Comparison of ENCODE assay signal across 32 cellular contexts in the genomic region with DNA sequence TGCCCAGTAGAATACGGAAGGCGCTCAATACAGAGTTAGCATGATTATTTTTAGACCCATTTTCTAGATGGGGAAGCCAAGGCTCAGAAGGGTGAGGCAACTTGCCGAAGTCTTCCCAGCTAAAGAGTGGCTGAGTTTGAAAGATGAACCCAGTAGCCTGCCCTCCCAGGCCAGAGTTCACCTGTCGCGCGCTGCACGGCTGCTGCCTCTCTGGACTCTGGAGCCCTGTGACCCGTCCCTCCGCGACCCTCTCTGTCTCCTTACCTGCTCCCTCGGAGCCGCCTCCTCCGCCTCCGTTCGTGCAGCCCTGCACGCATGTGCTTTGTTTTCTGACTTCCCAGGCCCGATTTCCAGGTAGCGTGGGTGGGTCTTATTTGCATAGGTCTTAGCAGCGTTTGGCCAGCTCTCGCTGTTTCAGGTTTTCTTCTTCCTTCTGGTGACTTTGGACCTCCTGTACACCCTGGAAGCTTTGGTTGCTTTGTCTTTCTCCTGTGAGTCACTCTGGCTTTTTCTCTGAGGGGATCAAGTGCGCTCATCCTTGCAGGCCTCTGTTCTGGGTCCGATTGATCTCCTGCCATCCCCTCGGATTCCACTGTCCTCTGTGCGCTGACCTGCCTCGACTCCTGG. TPM values are rescaled to one million over a fixed set of nuclear protein-coding genes. Genes with fewer than 3 reads are reported as not detected.
DNase-seq lines count a peak whose midpoint lies in the region; ATAC-seq, FAIRE-seq and TF ChIP-seq lines count a peak whose summit lies in the region.
"Had no signal": no experiment of that assay in that cellular context is flagged by ENCODE, and none has a peak within 500 bp of the region (broad histone marks: within the 10 kb centered on the region; RNA-seq: fewer than 3 reads in every experiment).

A gene with protein sequence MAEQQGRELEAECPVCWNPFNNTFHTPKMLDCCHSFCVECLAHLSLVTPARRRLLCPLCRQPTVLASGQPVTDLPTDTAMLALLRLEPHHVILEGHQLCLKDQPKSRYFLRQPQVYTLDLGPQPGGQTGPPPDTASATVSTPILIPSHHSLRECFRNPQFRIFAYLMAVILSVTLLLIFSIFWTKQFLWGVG (minus strand): TSS at position 585 of the 627 bp plus-strand sequence. CDS start 5,192 bp downstream, outside the sequence.

- no peak within 1 kb of the TSS for H3K23ac ChIP-seq in neuronal stem cell (ENCODE audit: low read depth, low read length, poor library complexity)

- DNase-seq in ELF-1 (ENCODE audit: low read depth, low spot score): peak; percentile 30
- peak in 1 of 4 experiments; percentile 35 for DNase-seq in K562 (ENCODE audit: extremely low read depth in 1 of 4, low spot score in 3 of 4)
- DNase-seq in neuronal stem cell (ENCODE audit: low spot score): no peak
- DNase-seq in activated CD4-positive, alpha-beta memory T cell treated with anti-CD3 and anti-CD28 coated beads, Interleukin-2, amount 10 ng/mL, durations not matched to agents 7 days and 5 days: no peak
- no peak for DNase-seq in HFFc6
- DNase-seq in DMS53 (lab: John Stamatoyannopoulos, UW): no peak
- DNase-seq in GM10266 (ENCODE audit: extremely low spot score): no peak
- DNase-seq: ACHN; activated CD4-positive, alpha-beta T cell treated with anti-CD3 and anti-CD28 coated beads for 1 hour; activated naive CD4-positive, alpha-beta T cell treated with anti-CD3 and anti-CD28 coated beads, Interleukin-2, amount 10 ng/mL, durations not matched to agents 7 days and 5 days; activated T-cell treated with anti-CD3 and anti-CD28 coated beads, Interleukin-2, amount 50 U/mL, for 48 hours; foreskin keratinocyte; hippocampal formation; NCI-H1092 treated with DMSO at 0.1 percent for 48 hours; NCI-H2081; NCI-H345; NCI-H774; OCI-M1; ovary had no signal

- H3K4me1 ChIP-seq in K562 (replicated peaks in 1 of 2; ENCODE audit: control insufficient read depth in 2 of 2, insufficient read depth in 2 of 2, low read length in 2 of 2) (peaks cover 11 to 21% of the 10 kb centered on the region in 2 experiments; a peak in 4 of 5 replicates), iPS-15b (ENCODE audit: control insufficient read depth, insufficient read depth, low read length) (peaks cover 3% of the 10 kb centered on the region), neuronal stem cell (ENCODE audit: control insufficient read depth in 2 of 2, insufficient read depth in 1 of 2, low read depth in 1 of 2, low read length in 2 of 2) (peaks cover 2 to 7% of the 10 kb centered on the region in 2 donors)
- H3K4me1 ChIP-seq: foreskin keratinocyte had no signal

- H3K27ac ChIP-seq in K562 (ENCODE audit: extremely low read depth, low read depth, low read length): no peak within 1 kb of the TSS
- no peak within 1 kb of the TSS for H3K27ac ChIP-seq in neuronal stem cell (replicated peaks; ENCODE audit: low read length)
- H3K27ac ChIP-seq: BLaER1 treated with 17β-estradiol and CSF1 and Interleukin-3, amounts not matched to agents 10 nM and 100 nM; foreskin keratinocyte; ovary had no signal

- H3K4me3 ChIP-seq in K562 (no peak within 1 kb of the TSS), iPS-15b (ENCODE audit: low read depth, low read length) (peak within 1 kb of the TSS; percentile 20), neuronal stem cell (ENCODE audit: low read length in 2 of 2) (no peak within 1 kb of the TSS)
- H3K4me3 ChIP-seq: BLaER1 treated with 17β-estradiol and CSF1 and Interleukin-3, amounts not matched to agents 10 nM and 100 nM; ovary had no signal

- TF ChIP-seq CTCF in K562 (IDR thresholded peaks at IDR 0.05 in 2 of 3, conservative IDR thresholded peaks at IDR 0.05 in 1 of 3; ENCODE audit: insufficient read depth in 2 of 3, low read depth in 1 of 3, low read length in 3 of 3): no peak
- no peak for TF ChIP-seq CTCF in HFFc6 (IDR thresholded peaks at IDR 0.05)
- no peak for TF ChIP-seq CTCF in GM10266 (IDR thresholded peaks at IDR 0.05; ENCODE audit: control insufficient read depth, insufficient read depth, low read depth, missing control alignments)

- no peaks in the 10 kb centered on the region for H3K9me3 Mint-ChIP-seq in activated CD4-positive, alpha-beta memory T cell treated with anti-CD3 and anti-CD28 coated beads, Interleukin-2, amount 10 ng/mL, durations not matched to agents 7 days and 5 days
- no peaks in the 10 kb centered on the region for H3K9me3 Mint-ChIP-seq in HFFc6
- H3K9me3 Mint-ChIP-seq: activated naive CD4-positive, alpha-beta T cell treated with anti-CD3 and anti-CD28 coated beads, Interleukin-2, amount 10 ng/mL, durations not matched to agents 7 days and 5 days; stimulated activated effector memory CD8-positive, alpha-beta T cell treated with anti-CD3 and anti-CD28 coated beads, Interleukin-12 subunit alpha, Interleukin-12 subunit beta, amount 100 ng/mL, for 72 hours had no signal

- no peak; the same call in 2 of the 3 replicates for ATAC-seq in K562
- ATAC-seq: foreskin keratinocyte; Right ventricle myocardium inferior; stimulated activated effector memory CD8-positive, alpha-beta T cell treated with anti-CD3 and anti-CD28 coated beads, Interleukin-12 subunit alpha, Interleukin-12 subunit beta, amount 100 ng/mL, for 72 hours had no signal

- no peak within 1 kb of the TSS for H2BK12ac ChIP-seq in neuronal stem cell (ENCODE audit: low read length)

- H2BK15ac ChIP-seq in neuronal stem cell (ENCODE audit: low read length): no peak within 1 kb of the TSS

- H3K4me2 ChIP-seq in K562 (ENCODE audit: insufficient read depth, low read length): peak within 1 kb of the TSS; percentile 43
- H3K4me2 ChIP-seq in neuronal stem cell (ENCODE audit: insufficient read depth, low read length, poor library complexity, severe bottlenecking): no peak within 1 kb of the TSS

- peaks cover 16 to 25% of the 10 kb centered on the region in 2 experiments for H3K27me3 ChIP-seq in K562 (ENCODE audit: control insufficient read depth in 2 of 2, insufficient read depth in 2 of 2, low read length in 2 of 2)
- no peaks in the 10 kb centered on the region for H3K27me3 ChIP-seq in iPS-15b (ENCODE audit: control insufficient read depth, insufficient read depth, low read length)
- H3K27me3 ChIP-seq in neuronal stem cell (ENCODE audit: control insufficient read depth in 3 of 3, insufficient read depth in 3 of 3, low read depth in 1 of 3, low read length in 3 of 3): no peaks in the 10 kb centered on the region
- H3K27me3 ChIP-seq: BLaER1 treated with 17β-estradiol and CSF1 and Interleukin-3, amounts not matched to agents 10 nM and 100 nM; ovary had no signal

- BruUV-seq in K562 (replicated peaks; lab: Mats Ljungman, UMichigan): no TSS peak

- TF ChIP-seq POLR2A in K562 (conservative IDR thresholded peaks at IDR 0.05): no peak

- no peak for TF ChIP-seq EP300 in K562 (IDR thresholded peaks at IDR 0.05; ENCODE audit: low read length)

- H4K20me1 ChIP-seq in K562 (replicated peaks; ENCODE audit: control insufficient read depth, insufficient read depth, low read length): no peaks in the 10 kb centered on the region
- H4K20me1 ChIP-seq: BLaER1 treated with 17β-estradiol and CSF1 and Interleukin-3, amounts not matched to agents 10 nM and 100 nM had no signal

- no peaks in the 10 kb centered on the region for H3K36me3 Mint-ChIP-seq in activated CD4-positive, alpha-beta memory T cell treated with anti-CD3 and anti-CD28 coated beads, Interleukin-2, amount 10 ng/mL, durations not matched to agents 7 days and 5 days (ENCODE audit: low read depth)
- no peaks in the 10 kb centered on the region for H3K36me3 Mint-ChIP-seq in HFFc6 (ENCODE audit: low read depth)
- H3K36me3 Mint-ChIP-seq: activated naive CD4-positive, alpha-beta T cell treated with anti-CD3 and anti-CD28 coated beads, Interleukin-2, amount 10 ng/mL, durations not matched to agents 7 days and 5 days; stimulated activated effector memory CD8-positive, alpha-beta T cell treated with anti-CD3 and anti-CD28 coated beads, Interleukin-12 subunit alpha, Interleukin-12 subunit beta, amount 100 ng/mL, for 72 hours had no signal

- 40% methylated on average over 25 of the region's 25 CpGs for WGBS in K562 (ENCODE audit: insufficient coverage, low coverage, missing lambda C conversion rate)
- no CpG with 5 or more reads among the region's 25 CpGs for WGBS in neuronal stem cell (ENCODE audit: extremely low coverage in 2 of 2, insufficient read length in 2 of 2, insufficient replicate concordance in 1 of 2), 2 donors

- H2BK5ac ChIP-seq in neuronal stem cell (ENCODE audit: low read length): no peak within 1 kb of the TSS

- no peaks in the 10 kb centered on the region for H3K79me2 ChIP-seq in K562 (ENCODE audit: control insufficient read depth, insufficient read depth, low read length)

- H2AFZ ChIP-seq in K562 (ENCODE audit: low read depth, low read length) (peak within 1 kb of the TSS; percentile 62), neuronal stem cell (ENCODE audit: low read length) (peak within 1 kb of the TSS; percentile 81)

- H3K79me1 ChIP-seq in neuronal stem cell (ENCODE audit: low read depth, low read length): no peaks in the 10 kb centered on the region

- H3K4ac ChIP-seq in neuronal stem cell (ENCODE audit: low read length): no peak within 1 kb of the TSS

- H3K27ac Mint-ChIP-seq in activated CD4-positive, alpha-beta memory T cell treated with anti-CD3 and anti-CD28 coated beads, Interleukin-2, amount 10 ng/mL, durations not matched to agents 7 days and 5 days: no peak within 1 kb of the TSS
- no peak within 1 kb of the TSS for H3K27ac Mint-ChIP-seq in HFFc6
- H3K27ac Mint-ChIP-seq: activated naive CD4-positive, alpha-beta T cell treated with anti-CD3 and anti-CD28 coated beads, Interleukin-2, amount 10 ng/mL, durations not matched to agents 7 days and 5 days; stimulated activated effector memory CD8-positive, alpha-beta T cell treated with anti-CD3 and anti-CD28 coated beads, Interleukin-12 subunit alpha, Interleukin-12 subunit beta, amount 100 ng/mL, for 72 hours had no signal

- H3K36me3 ChIP-seq in K562 (ENCODE audit: control insufficient read depth, insufficient read depth, low read length) (no peaks in the 10 kb centered on the region), iPS-15b (ENCODE audit: control insufficient read depth, insufficient read depth, low read length) (no peaks in the 10 kb centered on the region), neuronal stem cell (replicated peaks in 1 of 2; ENCODE audit: control insufficient read depth in 2 of 2, insufficient read depth in 2 of 2, low read length in 2 of 2) (no peaks in the 10 kb centered on the region)
- H3K36me3 ChIP-seq: BLaER1 treated with 17β-estradiol and CSF1 and Interleukin-3, amounts not matched to agents 10 nM and 100 nM; ovary had no signal

- H4K91ac ChIP-seq in neuronal stem cell (ENCODE audit: low read depth, low read length, poor library complexity): no peak within 1 kb of the TSS

- H3K9me1 ChIP-seq in K562 (ENCODE audit: control insufficient read depth, insufficient read depth, low read length): no peaks in the 10 kb centered on the region

- H3K4me3 Mint-ChIP-seq in activated CD4-positive, alpha-beta memory T cell treated with anti-CD3 and anti-CD28 coated beads, Interleukin-2, amount 10 ng/mL, durations not matched to agents 7 days and 5 days: no peak within 1 kb of the TSS
- no peak within 1 kb of the TSS for H3K4me3 Mint-ChIP-seq in HFFc6
- H3K4me3 Mint-ChIP-seq: activated naive CD4-positive, alpha-beta T cell treated with anti-CD3 and anti-CD28 coated beads, Interleukin-2, amount 10 ng/mL, durations not matched to agents 7 days and 5 days; stimulated activated effector memory CD8-positive, alpha-beta T cell treated with anti-CD3 and anti-CD28 coated beads, Interleukin-12 subunit alpha, Interleukin-12 subunit beta, amount 100 ng/mL, for 72 hours had no signal

- no peak within 1 kb of the TSS for H2BK120ac ChIP-seq in neuronal stem cell (ENCODE audit: low read depth, low read length)

- H3K9ac ChIP-seq in K562 (ENCODE audit: insufficient read depth in 1 of 2, low read depth in 2 of 2, low read length in 2 of 2) (peak within 1 kb of the TSS in 1 of 2 experiments; percentile 38; a peak in 1 of 4 replicates), iPS-15b (ENCODE audit: low read depth, low read length) (peak within 1 kb of the TSS; percentile 13), neuronal stem cell (ENCODE audit: low read depth, low read length, poor library complexity) (no peak within 1 kb of the TSS)
- H3K9ac ChIP-seq: BLaER1 treated with 17β-estradiol and CSF1 and Interleukin-3, amounts not matched to agents 10 nM and 100 nM had no signal

- POLR2A ChIA-PET in K562 (lab: Yijun Ruan, JAX): interaction anchor here (0.7 to 1.2 kb wide), 2 partner anchors 9 to 17 kb away, joined by 3 to 7 read pairs; no protein-coding TSS in a partner anchor
- POLR2A ChIA-PET in activated CD4-positive, alpha-beta memory T cell treated with anti-CD3 and anti-CD28 coated beads, Interleukin-2, amount 10 ng/mL, durations not matched to agents 7 days and 5 days (lab: Charles Lee): no interaction called here

- TF ChIP-seq RAD21 in K562 (CRISPR knock-in tag; conservative IDR thresholded peaks at IDR 0.05 in 1 of 2, IDR thresholded peaks at IDR 0.05 in 1 of 2): no peak

- in situ Hi-C loops in K562 (cut with MboI): loop anchor here (5.0 to 10.0 kb wide), 2 partner anchors 104 to 352 kb away; no protein-coding TSS in a partner anchor

- intact Hi-C loops in K562 (cut with micrococcal nuclease): loop anchor here (10.0 kb wide), 1 partner anchor 352 kb away; no protein-coding TSS in a partner anchor

- H4K8ac ChIP-seq in neuronal stem cell (ENCODE audit: low read depth, low read length): no peak within 1 kb of the TSS

- H3K27me3 Mint-ChIP-seq in activated CD4-positive, alpha-beta memory T cell treated with anti-CD3 and anti-CD28 coated beads, Interleukin-2, amount 10 ng/mL, durations not matched to agents 7 days and 5 days: peaks cover 32% of the 10 kb centered on the region
- H3K27me3 Mint-ChIP-seq in HFFc6 (ENCODE audit: insufficient read depth): peaks cover 25% of the 10 kb centered on the region

- H3K14ac ChIP-seq in neuronal stem cell (ENCODE audit: low read length): no peak within 1 kb of the TSS

- FAIRE-seq in K562 (lab: Jason Lieb, UNC): no peak
- FAIRE-seq: D721Med, GM18507, HTR-8/SVneo, islet of Langerhans had no signal

- H3K4me1 Mint-ChIP-seq in activated CD4-positive, alpha-beta memory T cell treated with anti-CD3 and anti-CD28 coated beads, Interleukin-2, amount 10 ng/mL, durations not matched to agents 7 days and 5 days: no peaks in the 10 kb centered on the region
- H3K4me1 Mint-ChIP-seq in HFFc6 (ENCODE audit: low read depth): no peaks in the 10 kb centered on the region
- H3K4me1 Mint-ChIP-seq: activated naive CD4-positive, alpha-beta T cell treated with anti-CD3 and anti-CD28 coated beads, Interleukin-2, amount 10 ng/mL, durations not matched to agents 7 days and 5 days; stimulated activated effector memory CD8-positive, alpha-beta T cell treated with anti-CD3 and anti-CD28 coated beads, Interleukin-12 subunit alpha, Interleukin-12 subunit beta, amount 100 ng/mL, for 72 hours had no signal

- CTCF ChIA-PET in K562 (lab: Yijun Ruan, JAX; ENCODE audit: low intra/inter-chr PET ratio): interaction anchor here (0.7 kb wide), 1 partner anchor 12 kb away, joined by 3 read pairs; no protein-coding TSS in a partner anchor
- CTCF ChIA-PET in activated CD4-positive, alpha-beta memory T cell treated with anti-CD3 and anti-CD28 coated beads, Interleukin-2, amount 10 ng/mL, durations not matched to agents 7 days and 5 days (lab: Charles Lee): no interaction called here

- H3K18ac ChIP-seq in neuronal stem cell (ENCODE audit: low read length): no peak within 1 kb of the TSS

- no peaks in the 10 kb centered on the region for H3K9me3 ChIP-seq in K562 (replicated peaks; ENCODE audit: control insufficient read depth, insufficient read depth, low read depth, low read length)
- no peaks in the 10 kb centered on the region for H3K9me3 ChIP-seq in iPS-15b (ENCODE audit: control insufficient read depth, insufficient read depth, low read length)
- no peaks in the 10 kb centered on the region for H3K9me3 ChIP-seq in neuronal stem cell (replicated peaks in 1 of 2; ENCODE audit: control insufficient read depth in 2 of 2, insufficient read depth in 1 of 2, low read depth in 1 of 2, low read length in 2 of 2)
- H3K9me3 ChIP-seq: BLaER1 treated with 17β-estradiol and CSF1 and Interleukin-3, amounts not matched to agents 10 nM and 100 nM; ovary had no signal

- no peak within 1 kb of the TSS for H2AK5ac ChIP-seq in neuronal stem cell (ENCODE audit: low read depth, low read length)

RNA-seq across cellular contexts. Expression of the gene that starts here (rescaled TPM):
- 2.4 and 2.9 TPM in 2 replicates for total RNA-seq in K562 (2011; cell fraction: chromatin; rRNA removed; ENCODE audit: low replicate concordance)
- 0.92 and 2.3 TPM in 2 replicates for total RNA-seq in K562 (2011; cell fraction: nucleolus; rRNA removed)
- total RNA-seq in K562 (2011; cell fraction: nucleoplasm; rRNA removed): 1.4 and 2.4 TPM in 2 replicates
- total RNA-seq in K562 (2014; rRNA removed) (not detected in 2 replicates), K562 (2014; rRNA removed; fragmentation: Illumina TruSeq; extraction: Trizol) (not detected in 2 replicates), K562 (2015; rRNA removed; fragmentation: Illumina TruSeq; extraction: Trizol) (not detected in 2 replicates), K562 (2021) (0.22 TPM in 1 of 2 replicates, not detected in the other)
- polyA plus RNA-seq in K562 (2011; rRNA removed) (2.0 and 3.1 TPM in 2 replicates), K562 (2014; fragmentation: Illumina TruSeq; extraction: Trizol) (0.08 TPM in 1 of 2 replicates, not detected in the other), K562 (2014; fragmentation: Nextera tagmentation; extraction: Ambion mirVana) (under 1 TPM in 1 of 2 experiments, not detected in 1; 0.04 TPM), K562 (2014; rRNA removed) (0.08 and 0.11 TPM in 2 replicates)
- 3.7 TPM in 2 replicates for polyA plus RNA-seq in K562 (2011; cell fraction: cytosol; rRNA removed)
- 8.0 and 10.7 TPM in 2 replicates for polyA plus RNA-seq in K562 (2011; cell fraction: nucleus; rRNA removed)
- 0.26 and 0.57 TPM in 2 replicates for polyA plus RNA-seq in K562 (2012)
- polyA minus RNA-seq in K562 (2011; rRNA and poly(A)+ RNA removed): 1.1 and 1.3 TPM in 2 replicates
- not detected in 2 replicates for polyA minus RNA-seq in K562 (2011; cell fraction: cytosol; rRNA and poly(A)+ RNA removed)
- 0.94 and 2.2 TPM in 2 replicates for polyA minus RNA-seq in K562 (2011; cell fraction: nucleus; rRNA and poly(A)+ RNA removed)
- polyA plus RNA-seq in neuronal stem cell (2013, experiment 1 of 2): 0.13 TPM
- 0.25 TPM for polyA plus RNA-seq in neuronal stem cell (2013, experiment 2 of 2)
- total RNA-seq in activated CD4-positive, alpha-beta memory T cell treated with anti-CD3 and anti-CD28 coated beads, Interleukin-2, amount 10 ng/mL, durations not matched to agents 7 days and 5 days: under 1 TPM; 0.23 to 0.40 TPM
- total RNA-seq in HFFc6 (2021; fragmentation: NEBNext Ultra II Directional; extraction: Animal tissue kit (Norgen Biotek cat#: 25700)): not detected
- total RNA-seq: cardiac septum, dermis microvascular lymphatic vessel endothelial cell, foreskin keratinocyte, LHCN-M2, lung microvascular endothelial cell, Right ventricle myocardium inferior, temporal lobe had no signal
- polyA plus RNA-seq: foreskin keratinocyte had no signal
